ENCODE assay signal across 13 cellular contexts in genomic region chr18:55244520-55244919, GRCh38.
DNase-seq lines count a peak whose midpoint lies in the region; ATAC-seq and TF ChIP-seq lines count a peak whose summit lies in the region.
"Had no signal": no experiment of that assay in that cellular context is flagged by ENCODE, and none has a peak within 500 bp of the region (broad histone marks: within the 10 kb centered on the region; RNA-seq: fewer than 3 reads in every experiment).

No MANE protein-coding gene starts in this region.

- no peak overlapping the region for H3K4me3 Mint-ChIP-seq in activated B cell treated with CpG ODN at 0.5 μM for 24 hours
- H3K4me3 Mint-ChIP-seq: activated naive CD8-positive, alpha-beta T cell treated with anti-CD3 and anti-CD28 coated beads for 36 hours had no signal

- no peak for TF ChIP-seq POLR2A in uterus (IDR thresholded peaks at IDR 0.05)

- H3K27ac ChIP-seq in psoas muscle (peak overlapping the region; percentile 50), uterus (peak overlapping the region; percentile 77 to 79)

- H3K9me3 ChIP-seq in psoas muscle, result no peaks in the 10 kb centered on the region
- H3K9me3 ChIP-seq in uterus, result no peaks in the 10 kb centered on the region
- H3K9me3 ChIP-seq: ovary had no signal

- no peaks in the 10 kb centered on the region for H3K9me3 Mint-ChIP-seq in activated B cell treated with CpG ODN at 0.5 μM for 24 hours
- H3K9me3 Mint-ChIP-seq: activated naive CD8-positive, alpha-beta T cell treated with anti-CD3 and anti-CD28 coated beads for 36 hours had no signal

- no peaks in the 10 kb centered on the region for H3K27me3 Mint-ChIP-seq in activated B cell treated with CpG ODN at 0.5 μM for 24 hours
- H3K27me3 Mint-ChIP-seq: activated naive CD8-positive, alpha-beta T cell treated with anti-CD3 and anti-CD28 coated beads for 36 hours had no signal

- H3K4me1 ChIP-seq in psoas muscle, result peaks cover 38% of the 10 kb centered on the region
- H3K4me1 ChIP-seq in uterus, result peaks cover 0 to 7% of the 10 kb centered on the region in 2 donors

- ATAC-seq in activated B cell treated with CpG ODN at 0.5 μM for 24 hours (ENCODE audit: low read depth), result no peak
- no peak for ATAC-seq in psoas muscle
- ATAC-seq in HG02678 (IDR thresholded peaks at IDR 0.05; ENCODE audit: unreplicated experiment), result no peak
- ATAC-seq in GM21360 (IDR thresholded peaks at IDR 0.05; ENCODE audit: unreplicated experiment), result no peak

- TF ChIP-seq CTCF in activated B cell treated with CpG ODN at 0.5 μM for 24 hours (IDR thresholded peaks at IDR 0.05) (no peak), fibroblast of the aortic adventitia (IDR thresholded peaks at IDR 0.05; ENCODE audit: insufficient read depth, low read length) (peak; percentile 7), psoas muscle (IDR thresholded peaks at IDR 0.05) (no peak), uterus (IDR thresholded peaks at IDR 0.05) (no peak)

- POLR2A ChIA-PET in activated B cell treated with CpG ODN at 0.5 μM for 24 hours (lab: Charles Lee), result interaction anchor here (0.6 to 1.7 kb wide), 4 partner anchors 9 to 179 kb away, joined by 3 to 4 read pairs (median 4); no protein-coding TSS in a partner anchor

- H3K36me3 Mint-ChIP-seq in activated B cell treated with CpG ODN at 0.5 μM for 24 hours (ENCODE audit: low read depth), result peaks cover 75% of the 10 kb centered on the region
- H3K36me3 Mint-ChIP-seq: activated naive CD8-positive, alpha-beta T cell treated with anti-CD3 and anti-CD28 coated beads for 36 hours had no signal

- no peaks in the 10 kb centered on the region for H3K27me3 ChIP-seq in psoas muscle (ENCODE audit: insufficient read depth in 3 of 3, low read length in 2 of 3)
- H3K27me3 ChIP-seq in uterus, result no peaks in the 10 kb centered on the region
- H3K27me3 ChIP-seq: ovary had no signal

- peaks cover 85% of the 10 kb centered on the region for H3K4me1 Mint-ChIP-seq in activated B cell treated with CpG ODN at 0.5 μM for 24 hours
- H3K4me1 Mint-ChIP-seq: activated naive CD8-positive, alpha-beta T cell treated with anti-CD3 and anti-CD28 coated beads for 36 hours had no signal

- WGBS in psoas muscle, 3 donors, result 37 to 47% (median 43%) methylated on average over 5 of the region's 5 CpGs

- H3K36me3 ChIP-seq in psoas muscle (ENCODE audit: insufficient read depth in 1 of 2, low read depth in 1 of 2) (peaks cover 0 to 40% of the 10 kb centered on the region in 2 donors), uterus (no peaks in the 10 kb centered on the region)
- H3K36me3 ChIP-seq: ovary had no signal

- H3K27ac Mint-ChIP-seq in activated B cell treated with CpG ODN at 0.5 μM for 24 hours, result peak overlapping the region; percentile 57
- H3K27ac Mint-ChIP-seq: activated naive CD8-positive, alpha-beta T cell treated with anti-CD3 and anti-CD28 coated beads for 36 hours had no signal

- CTCF ChIA-PET in activated B cell treated with CpG ODN at 0.5 μM for 24 hours (lab: Charles Lee), result interaction anchor here (0.7 to 4.3 kb wide), 2 partner anchors 10 to 146 kb away, joined by 3 to 31 read pairs; no protein-coding TSS in a partner anchor

- DNase-seq in activated B cell treated with CpG ODN at 0.5 μM for 24 hours (no peak), fibroblast of the aortic adventitia (ENCODE audit: low read depth) (peak; percentile 60), psoas muscle (no peak), uterus (no peak), NCI-H345 treated with DMSO at 0.1 percent for 48 hours (lab: John Stamatoyannopoulos, UW; ENCODE audit: unreplicated experiment) (no peak)
- DNase-seq: activated naive CD8-positive, alpha-beta T cell treated with anti-CD3 and anti-CD28 coated beads for 36 hours; head of caudate nucleus; SHP77; stimulated activated CD4-positive, alpha-beta T cell treated with anti-CD3 and anti-CD28 coated beads, Interleukin-4, amount 100 ng/mL, for 1 hour; stimulated activated naive CD4-positive, alpha-beta T cell treated with Interleukin-2 at 50 U/mL for 16 hours had no signal

- intact Hi-C loops in activated B cell treated with CpG ODN at 0.5 μM for 24 hours (cut with micrococcal nuclease) (loop anchor here (10.0 kb wide), 1 partner anchor 1010 kb away; no protein-coding TSS in a partner anchor), psoas muscle (cut with DNase I) (loop anchor here in 1 of 2 donors (5.0 to 10.0 kb wide), 2 partner anchors 78 to 1330 kb away; no protein-coding TSS in a partner anchor), uterus (cut with DNase I; ENCODE audit: low total_unique reads) (no loop called here)

- H3K4me3 ChIP-seq in fibroblast of the aortic adventitia (ENCODE audit: low read depth, low read length) (no peak overlapping the region), psoas muscle (no peak overlapping the region), uterus (no peak overlapping the region)
- H3K4me3 ChIP-seq: ovary had no signal
